Comparison of ENCODE assay signal across 8 cellular contexts in the genomic region with DNA sequence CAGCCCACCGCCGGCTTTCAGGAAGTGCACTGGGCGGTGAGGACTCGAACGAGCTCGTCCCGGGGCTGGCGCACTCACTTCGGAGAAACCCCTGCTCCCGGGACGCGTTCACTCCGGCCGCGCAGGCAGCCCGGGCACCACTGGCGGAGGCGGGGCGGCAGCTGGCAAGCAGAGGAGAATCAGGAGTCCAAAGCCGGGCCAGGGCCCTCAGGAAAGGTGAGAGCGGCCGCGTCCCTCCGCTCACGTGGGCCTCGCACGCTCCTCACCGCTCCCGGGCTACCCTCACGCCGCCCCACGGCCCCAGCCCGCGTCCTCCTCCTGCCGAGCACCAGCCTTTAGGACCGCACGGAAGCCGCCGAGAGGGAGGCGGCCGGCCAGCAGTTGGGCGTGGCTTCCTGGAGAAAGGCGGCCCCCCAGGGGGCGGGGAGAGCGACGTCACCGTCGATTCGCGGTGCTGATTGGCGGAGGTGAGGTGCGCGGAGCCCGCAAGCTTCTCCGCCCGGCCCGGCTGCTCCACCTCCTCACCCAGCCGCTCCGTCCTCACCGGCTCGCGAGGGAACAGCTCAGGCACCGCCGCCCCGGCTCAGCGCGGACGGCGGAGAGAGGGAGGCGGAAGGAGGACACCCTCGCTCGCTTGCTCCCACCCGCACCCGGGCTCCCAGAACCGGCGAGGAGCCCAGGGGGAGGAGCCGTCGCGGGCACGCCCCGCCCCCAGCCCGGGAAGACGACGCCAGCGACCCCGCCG. TPM values are rescaled to one million over a fixed set of nuclear protein-coding genes. Genes with fewer than 3 reads are reported as not detected.
DNase-seq lines count a peak whose midpoint lies in the region; ATAC-seq lines count a peak whose summit lies in the region.

Gene ZCCHC2 (plus strand): TSS at position 516 of the 745 bp plus-strand sequence. CDS start 400 bp downstream, outside the sequence.

- ATAC-seq in GM19468 (IDR thresholded peaks at IDR 0.05; ENCODE audit: extremely low read depth, unreplicated experiment): peak; percentile 72

- H3K27ac Mint-ChIP-seq in CD8-positive, alpha-beta memory T cell: peak within 1 kb of the TSS; percentile 81 to 98 (median 94)

- H3K27me3 Mint-ChIP-seq in CD8-positive, alpha-beta memory T cell: no peaks in the 10 kb centered on the region

- H3K4me1 Mint-ChIP-seq in CD8-positive, alpha-beta memory T cell: peaks cover 39 to 45% (median 44%) of the 10 kb centered on the region in 3 donors

- H3K9me3 ChIP-seq in CD8-positive, alpha-beta memory T cell (ENCODE audit: low read length): no peaks in the 10 kb centered on the region

- no peaks in the 10 kb centered on the region for H3K9me3 Mint-ChIP-seq in CD8-positive, alpha-beta memory T cell

- peak within 1 kb of the TSS; percentile 81 for H3K27ac ChIP-seq in CD8-positive, alpha-beta memory T cell (ENCODE audit: low read depth, low read length)

- peak within 1 kb of the TSS; percentile 81 for H3K4me3 ChIP-seq in CD8-positive, alpha-beta memory T cell (ENCODE audit: low read length)

- H3K36me3 ChIP-seq in CD8-positive, alpha-beta memory T cell (ENCODE audit: insufficient read depth, low read length): no peaks in the 10 kb centered on the region

- peaks cover 0 to 18% (median 0%) of the 10 kb centered on the region in 3 donors for H3K36me3 Mint-ChIP-seq in CD8-positive, alpha-beta memory T cell

- H3K4me1 ChIP-seq in CD8-positive, alpha-beta memory T cell (ENCODE audit: insufficient read depth, low read length): peaks cover 26% of the 10 kb centered on the region

- CTCF ChIA-PET in CD8-positive, alpha-beta memory T cell (lab: Charles Lee): interaction anchor here (0.9 to 3.6 kb wide), 6 partner anchors 16 to 108 kb away, joined by 3 to 21 read pairs (median 4); no protein-coding TSS in a partner anchor

- peak; percentile 96 to 99 (median 98) for DNase-seq in CD8-positive, alpha-beta memory T cell
- DNase-seq in HS-5 (ENCODE audit: low read depth): peak; percentile 77
- DNase-seq in NK-92 treated with Interleukin-12 subunit alpha and Interleukin-12 subunit beta, amount 100 ng/mL, for 24 hours (lab: John Stamatoyannopoulos, UW): peak; percentile 94
- peak; percentile 100 for DNase-seq in activated CD8-positive, alpha-beta memory T cell treated with anti-CD3 and anti-CD28 coated beads for 24 hours
- DNase-seq in effector CD8-positive, alpha-beta T cell (lab: John Stamatoyannopoulos, UW): peak; percentile 95
- DNase-seq in lung microvascular endothelial cell (ENCODE audit: low read depth in 2 of 2): peak; percentile 98 to 99
- peak; percentile 96 to 97 (median 96) for DNase-seq in stimulated activated CD4-positive, alpha-beta T cell treated with anti-CD3 and anti-CD28 coated beads, TNF-alpha, amount 100 ng/mL, for 48 hours (ENCODE audit: low read depth in 3 of 3)

- POLR2A ChIA-PET in CD8-positive, alpha-beta memory T cell (lab: Charles Lee): interaction anchor here (0.7 to 4.0 kb wide), 11 partner anchors 9 to 845 kb away, joined by 3 to 40 read pairs (median 5); partner anchors contain the start of genes KDSR and PHLPP1

- H3K27me3 ChIP-seq in CD8-positive, alpha-beta memory T cell (ENCODE audit: insufficient read depth, low read length, poor library complexity, severe bottlenecking): no peaks in the 10 kb centered on the region

- peak within 1 kb of the TSS; percentile 82 to 98 (median 96) for H3K4me3 Mint-ChIP-seq in CD8-positive, alpha-beta memory T cell

RNA-seq across cellular contexts. Expression of gene ZCCHC2, which starts in this region (rescaled TPM):
- total RNA-seq in CD8-positive, alpha-beta memory T cell: 10 to 100 TPM; 36.4 to 37.9 TPM
- 2.9 TPM for polyA plus RNA-seq in CD8-positive, alpha-beta memory T cell
- 14.6 and 16.1 TPM in 2 replicates for total RNA-seq in lung microvascular endothelial cell

Comparison
In these comparisons a context has a peak if more than half of its experiments do, and no peak if none do; other contexts are left out.
1. Peak in every context shown above with its lines: DNase-seq, ATAC-seq, H3K4me3 ChIP-seq and H3K27ac ChIP-seq.